25 cellular contexts compared by ENCODE assay signal in the genomic region with DNA sequence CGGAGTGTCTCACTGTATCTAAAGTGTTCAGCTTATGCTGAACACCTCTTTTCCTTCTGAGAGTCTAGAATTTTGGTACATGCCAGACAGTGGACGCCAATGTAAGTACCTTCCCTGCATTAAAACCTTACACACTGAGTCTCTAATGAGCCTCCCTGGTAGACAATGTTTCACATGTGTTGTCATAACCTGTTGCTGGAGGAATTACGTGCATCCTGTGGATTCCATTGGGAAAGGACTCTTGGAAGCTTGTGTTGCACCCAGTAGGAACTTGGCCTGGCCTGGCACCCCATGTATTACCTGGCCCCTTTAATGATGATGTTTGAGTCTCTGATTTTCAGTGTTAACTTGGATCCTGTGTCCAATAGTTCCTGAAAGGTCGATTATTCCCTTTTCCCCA.
"Had no signal": no experiment of that assay in that cellular context is flagged by ENCODE, and none has a peak within 500 bp of the region (broad histone marks: within the 10 kb centered on the region; RNA-seq: fewer than 3 reads in every experiment).

No MANE protein-coding gene starts in this region.

- FAIRE-seq: endometrium, islet of Langerhans, keratinocyte had no signal

- H3K4me3 ChIP-seq: colonic mucosa, esophagus squamous epithelium, gastrocnemius medialis, heart right ventricle, left lung, lower lobe of right lung had no signal

- H3K27me3 ChIP-seq: colonic mucosa, esophagus squamous epithelium, gastrocnemius medialis, heart right ventricle, left lung had no signal

- DNase-seq: colonic mucosa; cortex of kidney; effector CD8-positive, alpha-beta T cell; effector memory CD8-positive, alpha-beta T cell; endodermal cell; erythroblast; esophagus squamous epithelium; foreskin fibroblast; foreskin melanocyte; gastrocnemius medialis; glutamatergic neuron; heart right ventricle; hippocampal formation; left cardiac atrium; left lung; left ventricle myocardium superior; lower lobe of right lung; mesenchymal stem cell; midbrain; naive thymus-derived CD4-positive, alpha-beta T cell had no signal

- H3K4me1 ChIP-seq: colonic mucosa, gastrocnemius medialis had no signal

- ATAC-seq: effector memory CD8-positive, alpha-beta T cell; esophagus mucosa; gastrocnemius medialis; heart right ventricle; left cardiac atrium; left lung; left ventricle myocardium superior; lower lobe of right lung; naive thymus-derived CD4-positive, alpha-beta T cell had no signal

- H3K9me3 ChIP-seq: colonic mucosa, esophagus squamous epithelium, gastrocnemius medialis, left lung, lower lobe of right lung had no signal

- H3K27ac ChIP-seq: colonic mucosa, epithelial cell of prostate, esophagus squamous epithelium, gastrocnemius medialis, heart right ventricle, left lung, lower lobe of right lung had no signal

- H3K36me3 ChIP-seq: colonic mucosa, esophagus squamous epithelium, gastrocnemius medialis, heart right ventricle, left lung, lower lobe of right lung had no signal
